ENCODE assay signal across 20 cellular contexts in the genomic region with DNA sequence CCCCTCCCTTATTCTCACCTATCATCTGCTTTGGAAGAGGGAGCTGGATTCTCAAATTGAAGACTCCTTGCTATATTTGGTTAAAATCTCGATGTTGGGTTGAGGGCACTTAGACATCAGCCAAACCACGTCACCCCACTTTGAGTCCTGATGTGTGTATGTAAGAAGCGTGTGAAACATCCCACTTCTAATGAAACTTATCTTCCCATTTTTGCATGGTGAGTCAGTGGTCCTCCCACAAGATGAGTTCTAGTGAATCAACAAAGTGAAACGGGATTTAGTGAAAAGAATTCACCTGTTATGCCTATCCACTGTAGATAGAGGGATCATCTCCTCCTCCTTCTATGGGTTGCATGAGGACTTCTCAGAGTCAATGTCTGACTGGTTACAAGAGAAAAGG.
"Had no signal": no experiment of that assay in that cellular context is flagged by ENCODE, and none has a peak within 500 bp of the region (broad histone marks: within the 10 kb centered on the region; RNA-seq: fewer than 3 reads in every experiment).

No MANE protein-coding gene starts in this region.

- H3K27ac ChIP-seq: lower lobe of right lung, parathyroid adenoma, tibial nerve had no signal

- H3K9me3 ChIP-seq: lower lobe of right lung, tibial nerve had no signal

- H3K27me3 ChIP-seq: tibial nerve had no signal

- H3K4me1 ChIP-seq: lower lobe of right lung, parathyroid adenoma, tibial nerve had no signal

- H3K36me3 ChIP-seq: lower lobe of right lung, tibial nerve had no signal

- DNase-seq: activated B cell treated with CpG ODN at 0.5 μM for 24 hours; activated CD4-positive, alpha-beta memory T cell treated with anti-CD3 and anti-CD28 coated beads, Interleukin-2, amount 10 ng/mL, durations not matched to agents 7 days and 5 days; activated CD4-positive, alpha-beta T cell treated with anti-CD3 and anti-CD28 coated beads for 4 hours; activated CD8-positive, alpha-beta memory T cell treated with anti-CD3 and anti-CD28 coated beads, Interleukin-2, amount 10 ng/mL, durations not matched to agents 7 days and 5 days; activated naive CD4-positive, alpha-beta T cell; activated naive CD8-positive, alpha-beta T cell treated with anti-CD3 and anti-CD28 coated beads for 36 hours; amygdala; effector memory CD8-positive, alpha-beta T cell; foreskin fibroblast; left colon; lower lobe of right lung; natural killer cell; stimulated activated CD4-positive, alpha-beta T cell treated with anti-CD3 and anti-CD28 coated beads, Interleukin-12 subunit alpha, Interleukin-12 subunit beta, amount 100 ng/mL, for 4 hours; stimulated activated CD4-positive, alpha-beta T cell treated with anti-CD3 and anti-CD28 coated beads, Interleukin-1b, Interleukin-23, amount 100 ng/mL, for 48 hours; stimulated activated naive CD8-positive, alpha-beta T cell treated with anti-CD3 and anti-CD28 coated beads, Interleukin-15, Interleukin-2, amounts not matched to agents 100 U/mL and 50 U/mL, for 24 hours; substantia nigra; T-helper 2 cell had no signal

- H3K4me3 ChIP-seq: lower lobe of right lung, tibial nerve had no signal

- ATAC-seq: activated CD8-positive, alpha-beta memory T cell treated with anti-CD3 and anti-CD28 coated beads, Interleukin-2, amount 10 ng/mL, durations not matched to agents 7 days and 5 days; activated T-helper 17 cell treated with anti-CD3 and anti-CD28 coated beads, Interleukin-2, amount 50 U/mL, for 72 hours; effector memory CD8-positive, alpha-beta T cell; left colon; natural killer cell; stimulated activated naive CD8-positive, alpha-beta T cell treated with anti-CD3 and anti-CD28 coated beads, Interleukin-15, Interleukin-2, amounts not matched to agents 100 U/mL and 50 U/mL, for 24 hours had no signal
